Comparison of ENCODE assay signal across 34 cellular contexts in the genomic region with DNA sequence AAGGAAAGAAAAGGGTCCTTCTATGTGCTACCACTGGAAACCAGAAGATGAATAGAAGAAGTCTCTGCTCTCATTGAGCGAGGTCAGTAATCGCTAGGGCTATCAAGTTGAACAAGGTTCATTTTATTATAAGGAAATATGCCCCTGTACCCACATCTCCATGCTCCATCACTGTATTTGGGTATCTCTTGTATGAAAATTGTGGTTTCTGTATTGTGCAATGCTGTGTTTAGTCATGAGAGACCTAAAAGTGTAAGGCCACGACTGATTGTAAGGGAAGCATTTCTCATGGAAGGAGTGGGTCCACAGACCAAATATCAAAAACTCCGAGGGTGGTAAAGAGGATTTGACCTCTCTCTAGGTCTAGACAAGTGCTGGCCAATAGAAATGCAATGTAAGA. TPM values are rescaled to one million over a fixed set of nuclear protein-coding genes. Genes with fewer than 3 reads are reported as not detected.
"Had no signal": no experiment of that assay in that cellular context is flagged by ENCODE, and none has a peak within 500 bp of the region (broad histone marks: within the 10 kb centered on the region; RNA-seq: fewer than 3 reads in every experiment).

No MANE protein-coding gene starts in this region.

- H3K36me3 ChIP-seq: cardiac muscle cell, colonic mucosa, heart left ventricle, neutrophil, ovary, vagina had no signal

- H3K9me3 ChIP-seq: body of pancreas, colonic mucosa, heart left ventricle, neutrophil, ovary, vagina had no signal

- ATAC-seq: activated CD4-positive, alpha-beta T cell treated with anti-CD3 and anti-CD28 coated beads for 36 hours; activated naive CD4-positive, alpha-beta T cell treated with anti-CD3 and anti-CD28 coated beads, Interleukin-2, amount 50 U/mL, for 72 hours; activated T-cell treated with anti-CD3 and anti-CD28 coated beads, Interleukin-2, amount 50 U/mL, for 72 hours; body of pancreas; heart left ventricle; sciatic nerve; stimulated activated memory B cell treated with anti-CD40 and anti-IgM and Interleukin-4, amounts not matched to agents 10 μg/mL and 1 μg/mL and 100 μg/mL, for 72 hours; stimulated activated naive CD8-positive, alpha-beta T cell treated with anti-CD3 and anti-CD28 coated beads, Interleukin-15, amount 100 ng/mL, for 72 hours; T-helper 17 cell had no signal

- H3K27me3 ChIP-seq: body of pancreas, cardiac muscle cell, ovary had no signal

- H3K4me1 ChIP-seq: colonic mucosa had no signal

- H3K4me3 ChIP-seq: body of pancreas, cardiac muscle cell, colonic mucosa, heart left ventricle, ovary, vagina had no signal

- FAIRE-seq: small intestine had no signal

- DNase-seq: activated B cell treated with CpG ODN at 0.5 μM for 24 hours; activated CD4-positive, alpha-beta T cell treated with anti-CD3 and anti-CD28 coated beads for 36 hours; activated CD4-positive, alpha-beta T cell treated with anti-CD3 and anti-CD28 coated beads, Interleukin-2, amount 50 U/mL, for 4 hours; activated naive CD4-positive, alpha-beta T cell; activated T-cell treated with anti-CD3 and anti-CD28 coated beads for 4 hours; activated T-cell treated with anti-CD3 and anti-CD28 coated beads, Interleukin-2, amount 50 U/mL, for 72 hours; aorta; body of pancreas; cerebellar nuclear complex; colonic mucosa; effector memory CD4-positive, alpha-beta T cell; erythroblast; heart left ventricle; hypothalamus; immature natural killer cell; naive B cell; nephron progenitor cell; ovary; small intestine; stimulated activated CD4-positive, alpha-beta T cell treated with anti-CD3 and anti-CD28 coated beads, Interleukin-4, amount 100 ng/mL, for 24 hours; stimulated activated CD8-positive, alpha-beta memory T cell treated with anti-CD3 and anti-CD28 coated beads, Interleukin-4, amount 100 ng/mL, for 48 hours; stimulated activated naive CD8-positive, alpha-beta T cell treated with anti-CD3 and anti-CD28 coated beads, Interleukin-15, amount 100 ng/mL, for 72 hours; substantia nigra; T-helper 17 cell; T1000 had no signal

- H3K27ac ChIP-seq: body of pancreas, cardiac muscle cell, colonic mucosa, heart left ventricle, neutrophil, ovary, vagina had no signal

RNA-seq across cellular contexts. Expression of gene HS3ST5, which starts 3.6 kb away (rescaled TPM):
- total RNA-seq: activated B cell treated with CpG ODN at 0.5 μM for 24 hours; activated CD4-positive, alpha-beta T cell treated with anti-CD3 and anti-CD28 coated beads for 36 hours; activated naive CD4-positive, alpha-beta T cell treated with anti-CD3 and anti-CD28 coated beads, Interleukin-2, amount 50 U/mL, for 72 hours; activated T-cell treated with anti-CD3 and anti-CD28 coated beads, Interleukin-2, amount 50 U/mL, for 72 hours; aorta; dermis microvascular lymphatic vessel endothelial cell; heart left ventricle; lower leg skin; renal cortical epithelial cell; T-helper 17 cell; vagina had no signal
- polyA plus RNA-seq: aorta, heart left ventricle, immature natural killer cell, ovary had no signal
